ENCODE assay signal across 12 cellular contexts in the genomic region with DNA sequence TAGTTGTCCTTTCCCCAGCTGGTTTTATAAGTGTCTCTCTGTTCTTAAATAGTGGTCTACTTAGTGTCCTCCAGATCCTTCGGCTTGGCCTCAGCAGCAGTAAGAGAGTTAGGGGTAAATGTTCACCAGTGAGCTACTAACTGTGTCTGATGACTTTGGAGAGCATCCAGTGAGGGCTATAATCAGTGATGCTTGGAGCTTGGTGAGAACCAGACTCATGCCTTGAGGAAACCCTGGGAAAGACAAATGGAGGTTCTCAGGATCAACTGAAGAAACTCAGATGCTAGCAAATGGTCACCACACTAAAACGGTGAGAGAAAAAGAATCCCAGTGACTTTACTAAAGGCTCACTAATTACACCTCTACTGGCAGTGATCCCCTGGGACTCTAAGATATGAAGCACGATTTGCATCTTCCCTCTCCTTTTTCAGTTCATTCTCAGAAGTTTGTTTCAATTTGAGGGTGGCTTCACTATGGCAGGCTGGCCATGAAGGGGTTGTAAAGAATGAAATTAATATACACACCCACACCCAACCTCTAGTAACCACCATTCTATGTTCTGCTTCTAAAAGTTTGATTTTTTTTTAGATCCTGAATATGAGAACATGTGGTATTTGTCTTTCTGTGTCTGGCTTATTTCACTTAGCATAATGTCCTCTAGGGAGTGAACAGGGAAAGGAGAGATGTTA.
DNase-seq lines count a peak whose midpoint lies in the region; ATAC-seq lines count a peak whose summit lies in the region.
"Had no signal": no experiment of that assay in that cellular context is flagged by ENCODE, and none has a peak within 500 bp of the region (broad histone marks: within the 10 kb centered on the region; RNA-seq: fewer than 3 reads in every experiment).

No MANE protein-coding gene starts in this region.

- peak; percentile 90 for ATAC-seq in GM18498 (IDR thresholded peaks at IDR 0.05; ENCODE audit: unreplicated experiment)
- peak; percentile 94 for ATAC-seq in GM19395 (IDR thresholded peaks at IDR 0.05; ENCODE audit: unreplicated experiment)
- ATAC-seq in HG02759 (IDR thresholded peaks at IDR 0.05; ENCODE audit: unreplicated experiment) = peak; percentile 86
- peak; percentile 92 for ATAC-seq in HG03432 (IDR thresholded peaks at IDR 0.05; ENCODE audit: unreplicated experiment)
- ATAC-seq: left colon had no signal

- DNase-seq in KG1 (lab: John Stamatoyannopoulos, UW) = no peak
- no peak for DNase-seq in ecto neural progenitor cell (ENCODE audit: low spot score)
- DNase-seq in activated gamma-delta T cell treated with Interleukin-2 at 50 U/mL for 16 hours = no peak
- DNase-seq in NAMALWA (ENCODE audit: low spot score) = no peak
- DNase-seq: colonic mucosa, left colon, NCI-H524 treated with DMSO at 0.1 percent for 48 hours, spleen had no signal
